ENCODE assay signal across 13 cellular contexts in the genomic region with DNA sequence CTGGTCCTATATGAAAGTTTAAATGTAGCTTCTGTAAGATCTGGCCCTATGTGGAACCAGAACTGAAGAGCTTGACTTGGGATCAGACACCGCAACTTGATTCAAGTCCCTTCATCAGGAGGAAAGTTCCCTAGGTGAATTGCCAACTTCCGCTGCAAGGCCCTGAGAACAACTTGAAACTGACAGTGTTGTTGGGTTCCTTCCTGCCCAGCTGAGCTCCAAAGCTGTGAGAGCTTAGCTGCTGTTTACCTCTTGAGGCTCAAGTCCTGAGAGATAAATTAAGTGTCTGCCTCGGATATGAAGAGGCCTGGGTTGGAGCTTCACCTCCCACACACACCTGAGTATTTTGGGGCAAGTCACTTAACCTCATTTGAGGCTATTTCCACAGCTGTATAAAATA. TPM values are rescaled to one million over a fixed set of nuclear protein-coding genes. Genes with fewer than 3 reads are reported as not detected.
DNase-seq lines count a peak whose midpoint lies in the region; ATAC-seq and TF ChIP-seq lines count a peak whose summit lies in the region.
"Had no signal": no experiment of that assay in that cellular context is flagged by ENCODE, and none has a peak within 500 bp of the region (broad histone marks: within the 10 kb centered on the region; RNA-seq: fewer than 3 reads in every experiment).

No MANE protein-coding gene starts in this region.

- no peaks in the 10 kb centered on the region for H3K4me1 Mint-ChIP-seq in progenitor cell of endocrine pancreas (ENCODE audit: low read depth)

- TF ChIP-seq POLR2A in breast epithelium (IDR thresholded peaks at IDR 0.05) (no peak), gastrocnemius medialis (IDR thresholded peaks at IDR 0.05) (no peak)

- in situ Hi-C loops in gastrocnemius medialis (cut with MboI; ENCODE audit: low sequenced_read_pairs in 4 of 4), result loop anchor here in 3 of 4 donors (5.0 to 25.0 kb wide), 5 partner anchors 64 to 436 kb away; partner anchors contain the start of gene CRYM (in 1 of the 3)

- H3K27ac ChIP-seq in breast epithelium (peak overlapping the region; percentile 67 to 81), gastrocnemius medialis (peak overlapping the region; percentile 38 to 75 (median 70))

- H3K4me3 ChIP-seq in breast epithelium (no peak overlapping the region), gastrocnemius medialis (no peak overlapping the region)

- peaks cover 7% of the 10 kb centered on the region for H3K36me3 Mint-ChIP-seq in progenitor cell of endocrine pancreas (ENCODE audit: insufficient read depth)

- H3K27me3 Mint-ChIP-seq in progenitor cell of endocrine pancreas, result no peaks in the 10 kb centered on the region
- H3K27me3 Mint-ChIP-seq: activated naive CD8-positive, alpha-beta T cell treated with anti-CD3 and anti-CD28 coated beads for 36 hours had no signal

- TF ChIP-seq CTCF in breast epithelium (IDR thresholded peaks at IDR 0.05), result no peak
- TF ChIP-seq CTCF in gastrocnemius medialis (IDR thresholded peaks at IDR 0.05 in 4 of 5, conservative IDR thresholded peaks at IDR 0.05 in 1 of 5), result no peak
- no peak for TF ChIP-seq CTCF in progenitor cell of endocrine pancreas (IDR thresholded peaks at IDR 0.05; ENCODE audit: unreplicated experiment)

- no peaks in the 10 kb centered on the region for H3K36me3 ChIP-seq in breast epithelium
- H3K36me3 ChIP-seq in gastrocnemius medialis, result no peaks in the 10 kb centered on the region

- H3K27me3 ChIP-seq in breast epithelium (no peaks in the 10 kb centered on the region), gastrocnemius medialis (no peaks in the 10 kb centered on the region)

- H3K27ac Mint-ChIP-seq in progenitor cell of endocrine pancreas, result no peak overlapping the region
- H3K27ac Mint-ChIP-seq: activated naive CD8-positive, alpha-beta T cell treated with anti-CD3 and anti-CD28 coated beads for 36 hours had no signal

- intact Hi-C loops in breast epithelium (cut with DNase I; ENCODE audit: low total_unique reads) (loop anchor here (5.0 kb wide), 1 partner anchor 451 kb away; no protein-coding TSS in a partner anchor), left ventricle myocardium superior (cut with micrococcal nuclease) (loop anchor here (10.0 kb wide), 1 partner anchor 54 kb away; the partner anchor contains the start of genes DCUN1D3 and LYRM1), gastrocnemius medialis (cut with DNase I; ENCODE audit: low total_unique reads) (loop anchor here (1.0 kb wide), 2 partner anchors 48 to 232 kb away; no protein-coding TSS in a partner anchor)

- ATAC-seq in left ventricle myocardium superior (peak; percentile 41), gastrocnemius medialis (peak; percentile 13 to 35), HG03460 (IDR thresholded peaks at IDR 0.05; ENCODE audit: unreplicated experiment) (no peak), GM19023 (IDR thresholded peaks at IDR 0.05; ENCODE audit: unreplicated experiment) (no peak)

- H3K9me3 ChIP-seq in breast epithelium (no peaks in the 10 kb centered on the region), gastrocnemius medialis (no peaks in the 10 kb centered on the region)

- DNase-seq in D341Med (ENCODE audit: low spot score) (peak; percentile 33), breast epithelium (ENCODE audit: low spot score in 2 of 2) (no peak), left ventricle myocardium superior (no peak), gastrocnemius medialis (peak in 1 of 2 donors; percentile 34), Ammon's horn (ENCODE audit: low spot score) (no peak), progenitor cell of endocrine pancreas (ENCODE audit: low spot score, unreplicated experiment) (no peak)
- DNase-seq: activated CD8-positive, alpha-beta memory T cell treated with anti-CD3 and anti-CD28 coated beads, Interleukin-2, amount 50 U/mL, for 48 hours; activated naive CD8-positive, alpha-beta T cell treated with anti-CD3 and anti-CD28 coated beads for 36 hours; DMS153; NCI-H524 treated with DMSO at 0.1 percent for 48 hours; SIG-M5 had no signal

- peaks cover 4 to 6% of the 10 kb centered on the region in 2 donors for H3K4me1 ChIP-seq in breast epithelium
- H3K4me1 ChIP-seq in gastrocnemius medialis, result peaks cover 23 to 42% of the 10 kb centered on the region in 2 donors

- H3K9me3 Mint-ChIP-seq in progenitor cell of endocrine pancreas (ENCODE audit: low read depth), result no peaks in the 10 kb centered on the region
- H3K9me3 Mint-ChIP-seq: activated naive CD8-positive, alpha-beta T cell treated with anti-CD3 and anti-CD28 coated beads for 36 hours had no signal

- H3K4me3 Mint-ChIP-seq in progenitor cell of endocrine pancreas (ENCODE audit: low read depth), result no peak overlapping the region
- H3K4me3 Mint-ChIP-seq: activated naive CD8-positive, alpha-beta T cell treated with anti-CD3 and anti-CD28 coated beads for 36 hours had no signal

RNA-seq across cellular contexts. Expression of gene REXO5, which starts 44.7 kb away (rescaled TPM):
- 10 to 100 TPM in 1 of 3 donors, 1 to 10 TPM in 2; 4.8 to 13.2 (median 5.9) TPM for total RNA-seq in breast epithelium
- 5.4 TPM for total RNA-seq in left ventricle myocardium superior
- total RNA-seq in gastrocnemius medialis, result 1 to 10 TPM in 2 of 4 donors, under 1 TPM in 2; 0.52 to 3.1 (median 1.6) TPM
- 8.0 and 9.5 TPM in 2 replicates for total RNA-seq in progenitor cell of endocrine pancreas

RNA-seq across cellular contexts. Expression of gene ERI2, which starts 44.7 kb away (rescaled TPM):
- total RNA-seq in breast epithelium (10 to 100 TPM; 21.8 to 33.2 (median 26.2) TPM), left ventricle myocardium superior (11.5 TPM), gastrocnemius medialis (10 to 100 TPM in 2 of 4 donors, 1 to 10 TPM in 2; 3.0 to 30.5 (median 9.8) TPM), progenitor cell of endocrine pancreas (22.0 and 22.3 TPM in 2 replicates)

RNA-seq across cellular contexts. Expression of gene DCUN1D3, which starts 49.2 kb away (rescaled TPM):
- total RNA-seq in breast epithelium, result 10 to 100 TPM; 22.7 to 43.8 (median 26.2) TPM
- total RNA-seq in left ventricle myocardium superior, result 16.5 TPM
- total RNA-seq in gastrocnemius medialis, result 10 to 100 TPM in 1 of 4 donors, 1 to 10 TPM in 3; 7.6 to 10.5 (median 8.3) TPM
- 23.2 and 24.2 TPM in 2 replicates for total RNA-seq in progenitor cell of endocrine pancreas

RNA-seq across cellular contexts. Expression of gene LYRM1, which starts 49.6 kb away (rescaled TPM):
- total RNA-seq in breast epithelium (10 to 100 TPM; 42.6 to 54.6 (median 50.9) TPM), left ventricle myocardium superior (71.5 TPM), gastrocnemius medialis (10 to 100 TPM; 36.4 to 74.7 (median 38.8) TPM), progenitor cell of endocrine pancreas (32.5 and 34.2 TPM in 2 replicates)

Comparison
In these comparisons a context has a peak if more than half of its experiments do, and no peak if none do; other contexts are left out.
1. ATAC-seq: peak in left ventricle myocardium superior (single experiment) and gastrocnemius medialis (2 of 2); none in HG03460 (single experiment) and GM19023 (single experiment).